8 cellular contexts compared by ENCODE assay signal in genomic region chr16:67546761-67547422, GRCh38. TPM values are rescaled to one million over a fixed set of nuclear protein-coding genes. Genes with fewer than 3 reads are reported as not detected.
DNase-seq lines count a peak whose midpoint lies in the region; ATAC-seq and TF ChIP-seq lines count a peak whose summit lies in the region.

No MANE protein-coding gene starts in this region.

- H3K36me3 ChIP-seq in CD4-positive, CD25-positive, alpha-beta regulatory T cell (ENCODE audit: control insufficient read depth, insufficient read depth, low read length) = peaks cover 4% of the 10 kb centered on the region
- peaks cover 85% of the 10 kb centered on the region for H3K36me3 ChIP-seq in NT2/D1 (ENCODE audit: insufficient read depth, insufficient read length, low read length)
- H3K36me3 ChIP-seq in esophagus muscularis mucosa = peaks cover 18 to 77% (median 70%) of the 10 kb centered on the region in 4 donors
- peaks cover 0 to 18% (median 0%) of the 10 kb centered on the region in 3 experiments for H3K36me3 ChIP-seq in naive thymus-derived CD4-positive, alpha-beta T cell (ENCODE audit: control insufficient read depth in 2 of 3, insufficient read depth in 3 of 3, low read length in 3 of 3)
- H3K36me3 ChIP-seq in stomach = peaks cover 39 to 70% (median 55%) of the 10 kb centered on the region in 4 donors

- no peaks in the 10 kb centered on the region for H3K27me3 ChIP-seq in CD4-positive, CD25-positive, alpha-beta regulatory T cell (ENCODE audit: control insufficient read depth, insufficient read depth, low read length)
- no peaks in the 10 kb centered on the region for H3K27me3 ChIP-seq in NT2/D1 (ENCODE audit: insufficient read depth, insufficient read length)
- H3K27me3 ChIP-seq in esophagus muscularis mucosa = no peaks in the 10 kb centered on the region
- H3K27me3 ChIP-seq in naive thymus-derived CD4-positive, alpha-beta T cell (ENCODE audit: control insufficient read depth in 2 of 2, insufficient read depth in 2 of 2, low read length in 2 of 2) = no peaks in the 10 kb centered on the region
- no peaks in the 10 kb centered on the region for H3K27me3 ChIP-seq in stomach

- peaks cover 6% of the 10 kb centered on the region for H3K27me3 Mint-ChIP-seq in CD4-positive, CD25-positive, alpha-beta regulatory T cell
- no peaks in the 10 kb centered on the region for H3K27me3 Mint-ChIP-seq in activated T-cell treated with anti-CD3 and anti-CD28 coated beads, Interleukin-2, amount 50 U/mL, for 24 hours
- no peaks in the 10 kb centered on the region for H3K27me3 Mint-ChIP-seq in naive thymus-derived CD4-positive, alpha-beta T cell

- WGBS in esophagus muscularis mucosa = 8% methylated on average over 6 of the region's 7 CpGs
- WGBS in stomach, 5 donors = 3 to 18% (median 7%) methylated on average over 4 to 7 of the region's 7 CpGs

- no peaks in the 10 kb centered on the region for H3K9me3 Mint-ChIP-seq in CD4-positive, CD25-positive, alpha-beta regulatory T cell
- H3K9me3 Mint-ChIP-seq in activated T-cell treated with anti-CD3 and anti-CD28 coated beads, Interleukin-2, amount 50 U/mL, for 24 hours = no peaks in the 10 kb centered on the region
- H3K9me3 Mint-ChIP-seq in naive thymus-derived CD4-positive, alpha-beta T cell = peaks cover 0 to 2% (median 0%) of the 10 kb centered on the region in 11 donors

- peak overlapping the region; percentile 76 for H3K27ac ChIP-seq in CD4-positive, CD25-positive, alpha-beta regulatory T cell (ENCODE audit: insufficient read depth, low read length, poor library complexity, severe bottlenecking)
- H3K27ac ChIP-seq in esophagus muscularis mucosa (replicated peaks in 1 of 4) (peak overlapping the region; percentile 37 to 60 (median 40)), stomach (peak overlapping the region; percentile 0 to 67 (median 54))
- H3K27ac ChIP-seq in naive thymus-derived CD4-positive, alpha-beta T cell (ENCODE audit: low read depth, low read length) = peak overlapping the region; percentile 70

- peak overlapping the region; percentile 87 to 92 (median 88) for H3K4me3 Mint-ChIP-seq in CD4-positive, CD25-positive, alpha-beta regulatory T cell
- no peak overlapping the region for H3K4me3 Mint-ChIP-seq in activated T-cell treated with anti-CD3 and anti-CD28 coated beads, Interleukin-2, amount 50 U/mL, for 24 hours
- H3K4me3 Mint-ChIP-seq in naive thymus-derived CD4-positive, alpha-beta T cell = peak overlapping the region; percentile 75 to 92 (median 86)

- CTCF ChIA-PET in naive thymus-derived CD4-positive, alpha-beta T cell (lab: Charles Lee) = interaction anchor here (0.6 to 6.0 kb wide), 31 partner anchors 9 to 327 kb away, joined by 3 to 256 read pairs (median 5); partner anchors contain the start of genes ACD, ATP6V0D1, C16orf86 and CARMIL2

- peaks cover 15 to 73% (median 33%) of the 10 kb centered on the region in 4 donors for H3K4me1 Mint-ChIP-seq in CD4-positive, CD25-positive, alpha-beta regulatory T cell
- H3K4me1 Mint-ChIP-seq in activated T-cell treated with anti-CD3 and anti-CD28 coated beads, Interleukin-2, amount 50 U/mL, for 24 hours (ENCODE audit: low read depth) = peaks cover 42% of the 10 kb centered on the region
- peaks cover 25 to 56% (median 51%) of the 10 kb centered on the region in 7 donors for H3K4me1 Mint-ChIP-seq in naive thymus-derived CD4-positive, alpha-beta T cell

- no peak for TF ChIP-seq EP300 in esophagus muscularis mucosa (IDR thresholded peaks at IDR 0.05)
- TF ChIP-seq EP300 in stomach (IDR thresholded peaks at IDR 0.05) = no peak

- POLR2A ChIA-PET in naive thymus-derived CD4-positive, alpha-beta T cell (lab: Charles Lee) = interaction anchor here (0.8 to 20.8 kb wide), 21 partner anchors 10 to 260 kb away, joined by 3 to 581 read pairs (median 5); partner anchors contain the start of genes ATP6V0D1, C16orf86, CARMIL2 and CTCF

- no peaks in the 10 kb centered on the region for H3K9me3 ChIP-seq in CD4-positive, CD25-positive, alpha-beta regulatory T cell (ENCODE audit: control insufficient read depth in 2 of 2, low read length in 2 of 2)
- H3K9me3 ChIP-seq in NT2/D1 (ENCODE audit: insufficient read depth, low read length) (no peaks in the 10 kb centered on the region), esophagus muscularis mucosa (no peaks in the 10 kb centered on the region), stomach (no peaks in the 10 kb centered on the region)
- no peaks in the 10 kb centered on the region for H3K9me3 ChIP-seq in naive thymus-derived CD4-positive, alpha-beta T cell (ENCODE audit: control insufficient read depth in 2 of 3, low read length in 3 of 3)

- TF ChIP-seq POLR2A in esophagus muscularis mucosa (IDR thresholded peaks at IDR 0.05; ENCODE audit: low read depth) (no peak), stomach (IDR thresholded peaks at IDR 0.05) (no peak)

- TF ChIP-seq CTCF in GM20000 (IDR thresholded peaks at IDR 0.05; ENCODE audit: extremely low read depth, missing control alignments) (peak; percentile 86), esophagus muscularis mucosa (IDR thresholded peaks at IDR 0.05) (peak; percentile 85 to 97 (median 92)), stomach (IDR thresholded peaks at IDR 0.05) (peak in 5 of 7 experiments; percentile 89 to 98 (median 96))

- H3K27ac Mint-ChIP-seq in CD4-positive, CD25-positive, alpha-beta regulatory T cell = peak overlapping the region; percentile 95 to 97 (median 97)
- peak overlapping the region; percentile 94 for H3K27ac Mint-ChIP-seq in activated T-cell treated with anti-CD3 and anti-CD28 coated beads, Interleukin-2, amount 50 U/mL, for 24 hours
- peak overlapping the region; percentile 59 to 99 (median 97) for H3K27ac Mint-ChIP-seq in naive thymus-derived CD4-positive, alpha-beta T cell

- H3K4me1 ChIP-seq in CD4-positive, CD25-positive, alpha-beta regulatory T cell (ENCODE audit: control insufficient read depth, insufficient read depth, low read length, poor library complexity, severe bottlenecking) = peaks cover 38% of the 10 kb centered on the region
- peaks cover 15% of the 10 kb centered on the region for H3K4me1 ChIP-seq in NT2/D1 (ENCODE audit: insufficient read depth, insufficient read length)
- H3K4me1 ChIP-seq in esophagus muscularis mucosa = peaks cover 41 to 69% (median 57%) of the 10 kb centered on the region in 4 donors
- H3K4me1 ChIP-seq in naive thymus-derived CD4-positive, alpha-beta T cell (ENCODE audit: control insufficient read depth in 2 of 2, insufficient read depth in 2 of 2, low read length in 2 of 2) = peaks cover 19 to 40% of the 10 kb centered on the region in 2 donors
- H3K4me1 ChIP-seq in stomach = peaks cover 15 to 48% (median 28%) of the 10 kb centered on the region in 4 donors

- peak overlapping the region; percentile 57 for H3K4me3 ChIP-seq in CD4-positive, CD25-positive, alpha-beta regulatory T cell (ENCODE audit: low read depth, low read length)
- H3K4me3 ChIP-seq in NT2/D1 (ENCODE audit: insufficient read length, low read depth) (no peak overlapping the region), esophagus muscularis mucosa (no peak overlapping the region), stomach (peak overlapping the region in 1 of 4 donors; percentile 4)
- peak overlapping the region; percentile 56 for H3K4me3 ChIP-seq in naive thymus-derived CD4-positive, alpha-beta T cell (ENCODE audit: low read length)

- H3K36me3 Mint-ChIP-seq in CD4-positive, CD25-positive, alpha-beta regulatory T cell = peaks cover 10% of the 10 kb centered on the region
- peaks cover 43% of the 10 kb centered on the region for H3K36me3 Mint-ChIP-seq in activated T-cell treated with anti-CD3 and anti-CD28 coated beads, Interleukin-2, amount 50 U/mL, for 24 hours (ENCODE audit: low read depth)
- peaks cover 0 to 17% (median under 1%) of the 10 kb centered on the region in 5 donors for H3K36me3 Mint-ChIP-seq in naive thymus-derived CD4-positive, alpha-beta T cell

- ATAC-seq in CD4-positive, CD25-positive, alpha-beta regulatory T cell (ENCODE audit: low read depth in 2 of 2) = peak; percentile 27 to 34
- peak; percentile 55 for ATAC-seq in naive thymus-derived CD4-positive, alpha-beta T cell
- no peak for ATAC-seq in HG03039 (IDR thresholded peaks at IDR 0.05; ENCODE audit: unreplicated experiment)

- DNase-seq in CD4-positive, CD25-positive, alpha-beta regulatory T cell = peak; percentile 68 to 83 (median 78)
- DNase-seq in GM20000 (ENCODE audit: low spot score) = peak; percentile 78
- DNase-seq in NT2/D1 (ENCODE audit: low read depth, low spot score) = peak; percentile 66
- peak; percentile 83 for DNase-seq in activated T-cell treated with anti-CD3 and anti-CD28 coated beads, Interleukin-2, amount 50 U/mL, for 24 hours
- DNase-seq in esophagus muscularis mucosa (ENCODE audit: extremely low spot score) = peak; percentile 93
- peak; percentile 57 to 78 (median 70) for DNase-seq in naive thymus-derived CD4-positive, alpha-beta T cell
- peak; percentile 88 for DNase-seq in stomach

- H3K9ac ChIP-seq in NT2/D1 (ENCODE audit: insufficient read length, low read depth) = peak overlapping the region; percentile 34

- intact Hi-C loops in esophagus muscularis mucosa (cut with DNase I) = no loop called here
- intact Hi-C loops in naive thymus-derived CD4-positive, alpha-beta T cell (cut with micrococcal nuclease) = loop anchor here (1.0 kb wide), 5 partner anchors 15 to 121 kb away; partner anchors contain the start of genes CARMIL2 (in 2 of the 2), CTCF (in 2 of the 2), ACD (in 1 of the 2) and PARD6A (in 1 of the 2)
- intact Hi-C loops in stomach (cut with DNase I; ENCODE audit: low total_unique reads) = loop anchor here (5.0 kb wide), 1 partner anchor 95 kb away; no protein-coding TSS in a partner anchor

RNA-seq across cellular contexts. Expression of gene CTCF, which starts 15.4 kb away (rescaled TPM):
- total RNA-seq in CD4-positive, CD25-positive, alpha-beta regulatory T cell = 63.6 TPM
- 10 to 100 TPM; 44.5 to 80.2 (median 52.9) TPM for polyA plus RNA-seq in CD4-positive, CD25-positive, alpha-beta regulatory T cell
- total RNA-seq in esophagus muscularis mucosa (10 to 100 TPM; 27.5 to 46.3 (median 38.5) TPM), stomach (10 to 100 TPM; 29.2 to 47.3 (median 38.8) TPM)
- 10 to 100 TPM; 51.4 to 78.6 (median 67.3) TPM for total RNA-seq in naive thymus-derived CD4-positive, alpha-beta T cell
- 10 to 100 TPM; 49.8 to 59.8 TPM for polyA plus RNA-seq in naive thymus-derived CD4-positive, alpha-beta T cell
- 10 to 100 TPM; 15.0 to 19.9 (median 17.9) TPM for polyA plus RNA-seq in stomach

RNA-seq across cellular contexts. Expression of gene RIPOR1, which starts 18.3 kb away (rescaled TPM):
- 16.6 TPM for total RNA-seq in CD4-positive, CD25-positive, alpha-beta regulatory T cell
- 1 to 10 TPM in 3 of 4 donors, under 1 TPM in 1; 0.91 to 3.1 (median 2.1) TPM for polyA plus RNA-seq in CD4-positive, CD25-positive, alpha-beta regulatory T cell
- 100 to 1,000 TPM in 1 of 4 donors, 10 to 100 TPM in 3; 63.1 to 108 (median 68.4) TPM for total RNA-seq in esophagus muscularis mucosa
- total RNA-seq in naive thymus-derived CD4-positive, alpha-beta T cell = 100 to 1,000 TPM in 1 of 5 experiments, 10 to 100 TPM in 4; 39.7 to 103 (median 48.9) TPM
- polyA plus RNA-seq in naive thymus-derived CD4-positive, alpha-beta T cell = 1 to 10 TPM; 2.5 to 5.0 TPM
- 100 to 1,000 TPM in 2 of 5 donors, 10 to 100 TPM in 3; 24.0 to 159 (median 38.4) TPM for total RNA-seq in stomach
- polyA plus RNA-seq in stomach = 10 to 100 TPM; 17.2 to 29.5 (median 23.4) TPM

Comparison
In these comparisons a context has a peak if more than half of its experiments do, and no peak if none do; other contexts are left out.
1. H3K4me3 ChIP-seq: peak in CD4-positive, CD25-positive, alpha-beta regulatory T cell (single experiment) and naive thymus-derived CD4-positive, alpha-beta T cell (single experiment); none in NT2/D1 (single experiment) and esophagus muscularis mucosa (0 of 4).
2. Peak in every context shown above with its lines, with median percentiles within 50 percentile points of each other: DNase-seq, H3K27ac ChIP-seq, H3K27ac Mint-ChIP-seq and CTCF ChIP-seq.